In genomic region chr10:59523843-59524242, GRCh38 we compare ENCODE assay signal across 18 cellular contexts.
DNase-seq lines count a peak whose midpoint lies in the region; ATAC-seq and TF ChIP-seq lines count a peak whose summit lies in the region.
"Had no signal": no experiment of that assay in that cellular context is flagged by ENCODE, and none has a peak within 500 bp of the region (broad histone marks: within the 10 kb centered on the region; RNA-seq: fewer than 3 reads in every experiment).

No MANE protein-coding gene starts in this region.

- no peak overlapping the region for H3K27ac Mint-ChIP-seq in CD4-positive, alpha-beta T cell
- H3K27ac Mint-ChIP-seq: CD8-positive, alpha-beta memory T cell; HFFc6; IgD-negative memory B cell had no signal

- peaks cover 0 to 21% (median 20%) of the 10 kb centered on the region in 4 donors for H3K4me1 ChIP-seq in esophagus muscularis mucosa
- H3K4me1 ChIP-seq in trophoblast cell (ENCODE audit: control insufficient read depth in 1 of 2, insufficient read depth in 2 of 2, low read length in 2 of 2): no peaks in the 10 kb centered on the region
- H3K4me1 ChIP-seq: BLaER1 treated with 17β-estradiol and CSF1 and Interleukin-3, amounts not matched to agents 10 nM and 100 nM had no signal

- no peak overlapping the region for H2AK5ac ChIP-seq in trophoblast cell (ENCODE audit: low read length)

- no peak overlapping the region for H2AFZ ChIP-seq in trophoblast cell (ENCODE audit: insufficient read depth, low read length, poor library complexity)

- CTCF ChIA-PET in CD4-positive, alpha-beta T cell (lab: Charles Lee): no interaction called here

- peak overlapping the region; percentile 49 for H3K23ac ChIP-seq in trophoblast cell (ENCODE audit: low read length)

- H3K9me3 ChIP-seq in esophagus muscularis mucosa (no peaks in the 10 kb centered on the region), trophoblast cell (ENCODE audit: insufficient read depth, low read depth, low read length) (no peaks in the 10 kb centered on the region)
- no peaks in the 10 kb centered on the region for H3K9me3 ChIP-seq in CD4-positive, alpha-beta T cell (ENCODE audit: control insufficient read depth, low read length)
- H3K9me3 ChIP-seq: BLaER1 treated with 17β-estradiol and CSF1 and Interleukin-3, amounts not matched to agents 10 nM and 100 nM had no signal

- H3K14ac ChIP-seq in trophoblast cell (ENCODE audit: low read length): no peak overlapping the region

- TF ChIP-seq POLR2A in esophagus muscularis mucosa (IDR thresholded peaks at IDR 0.05; ENCODE audit: low read depth): no peak

- no peak for DNase-seq in Right ventricle myocardium inferior (ENCODE audit: missing footprints)
- no peak for DNase-seq in cardiac septum (ENCODE audit: low spot score)
- DNase-seq in esophagus muscularis mucosa (ENCODE audit: extremely low spot score): no peak
- DNase-seq in left ventricle myocardium superior: no peak
- no peak for DNase-seq in trophoblast cell
- no peak for DNase-seq in NCI-H1694 (lab: John Stamatoyannopoulos, UW)
- DNase-seq in CD4-positive, alpha-beta T cell: no peak
- DNase-seq: 8988T; CD8-positive, alpha-beta memory T cell; COR-L47; GOT3; H7; HFFc6 had no signal

- WGBS in esophagus muscularis mucosa: 50% methylated on average over 6 of the region's 6 CpGs
- WGBS in trophoblast cell (ENCODE audit: extremely low coverage, insufficient coverage, insufficient read length): no CpG with 5 or more reads among the region's 6 CpGs

- intact Hi-C loops in Right ventricle myocardium inferior (cut with DNase I) (no loop called here), cardiac septum (cut with DNase I) (no loop called here), esophagus muscularis mucosa (cut with DNase I) (no loop called here), left ventricle myocardium superior (cut with micrococcal nuclease) (no loop called here)
- intact Hi-C loops in CD4-positive, alpha-beta T cell (cut with DNase I, micrococcal nuclease): no loop called here

- no peak overlapping the region for H3K4me2 ChIP-seq in trophoblast cell (ENCODE audit: low read length)
- H3K4me2 ChIP-seq: BLaER1 treated with 17β-estradiol and CSF1 and Interleukin-3, amounts not matched to agents 10 nM and 100 nM had no signal

- H2BK12ac ChIP-seq in trophoblast cell (ENCODE audit: low read length): no peak overlapping the region

- no peaks in the 10 kb centered on the region for H3K36me3 ChIP-seq in esophagus muscularis mucosa
- no peaks in the 10 kb centered on the region for H3K36me3 ChIP-seq in trophoblast cell (ENCODE audit: control insufficient read depth in 1 of 2, insufficient read depth in 2 of 2, low read length in 2 of 2)
- H3K36me3 ChIP-seq: BLaER1 treated with 17β-estradiol and CSF1 and Interleukin-3, amounts not matched to agents 10 nM and 100 nM had no signal

- no peak overlapping the region for H2BK5ac ChIP-seq in trophoblast cell (ENCODE audit: low read depth, low read length, poor library complexity)

- H3K9me3 Mint-ChIP-seq in CD4-positive, alpha-beta T cell: no peaks in the 10 kb centered on the region
- H3K9me3 Mint-ChIP-seq: CD8-positive, alpha-beta memory T cell; IgD-negative memory B cell had no signal

- H3K4me3 Mint-ChIP-seq in CD4-positive, alpha-beta T cell: no peak overlapping the region
- H3K4me3 Mint-ChIP-seq: CD8-positive, alpha-beta memory T cell; HFFc6; IgD-negative memory B cell had no signal

- no peak overlapping the region for H3K4ac ChIP-seq in trophoblast cell (ENCODE audit: low read depth, low read length)

- H3K9ac ChIP-seq in trophoblast cell (ENCODE audit: low read length): no peak overlapping the region
- H3K9ac ChIP-seq: BLaER1 treated with 17β-estradiol and CSF1 and Interleukin-3, amounts not matched to agents 10 nM and 100 nM had no signal

- no peaks in the 10 kb centered on the region for H3K79me1 ChIP-seq in trophoblast cell (ENCODE audit: low read length)

- no peaks in the 10 kb centered on the region for H3K4me1 Mint-ChIP-seq in CD4-positive, alpha-beta T cell (ENCODE audit: low read depth)
- H3K4me1 Mint-ChIP-seq: CD8-positive, alpha-beta memory T cell; IgD-negative memory B cell had no signal

- TF ChIP-seq CTCF in esophagus muscularis mucosa (IDR thresholded peaks at IDR 0.05): no peak
- no peak for TF ChIP-seq CTCF in CD4-positive, alpha-beta T cell (IDR thresholded peaks at IDR 0.05)

- H2BK120ac ChIP-seq in trophoblast cell (ENCODE audit: insufficient read depth, low read length, poor library complexity): no peak overlapping the region

- H4K91ac ChIP-seq in trophoblast cell (ENCODE audit: low read depth, low read length): no peak overlapping the region

- H3K36me3 Mint-ChIP-seq in CD4-positive, alpha-beta T cell (ENCODE audit: low read depth): no peaks in the 10 kb centered on the region
- H3K36me3 Mint-ChIP-seq: CD8-positive, alpha-beta memory T cell; IgD-negative memory B cell had no signal

- peak overlapping the region in 3 of 4 donors; percentile 0 to 40 (median 0) for H3K27ac ChIP-seq in esophagus muscularis mucosa (replicated peaks in 1 of 4)
- H3K27ac ChIP-seq in trophoblast cell (ENCODE audit: low read depth, low read length): no peak overlapping the region
- no peak overlapping the region for H3K27ac ChIP-seq in CD4-positive, alpha-beta T cell (ENCODE audit: low read depth, low read length)
- H3K27ac ChIP-seq: BLaER1 treated with 17β-estradiol and CSF1 and Interleukin-3, amounts not matched to agents 10 nM and 100 nM had no signal

- TF ChIP-seq EP300 in esophagus muscularis mucosa (IDR thresholded peaks at IDR 0.05): no peak

- H3K27me3 ChIP-seq in esophagus muscularis mucosa (no peaks in the 10 kb centered on the region), trophoblast cell (ENCODE audit: insufficient read depth, low read length) (no peaks in the 10 kb centered on the region)
- no peaks in the 10 kb centered on the region for H3K27me3 ChIP-seq in CD4-positive, alpha-beta T cell (ENCODE audit: control insufficient read depth, insufficient read depth, low read length)
- H3K27me3 ChIP-seq: BLaER1 treated with 17β-estradiol and CSF1 and Interleukin-3, amounts not matched to agents 10 nM and 100 nM had no signal

- no peak overlapping the region for H4K8ac ChIP-seq in trophoblast cell (ENCODE audit: low read depth, low read length)

- POLR2A ChIA-PET in CD4-positive, alpha-beta T cell (lab: Charles Lee): no interaction called here

- no peaks in the 10 kb centered on the region for H3K79me2 ChIP-seq in trophoblast cell (ENCODE audit: control insufficient read depth, insufficient read depth, low read length, poor library complexity)

- H4K12ac ChIP-seq in trophoblast cell (ENCODE audit: low read depth, low read length): no peak overlapping the region

- no peak overlapping the region for H3K18ac ChIP-seq in trophoblast cell (ENCODE audit: low read length)

- no peak overlapping the region for H3K4me3 ChIP-seq in esophagus muscularis mucosa
- H3K4me3 ChIP-seq in trophoblast cell (ENCODE audit: low read depth, low read length): no peak overlapping the region
- H3K4me3 ChIP-seq: BLaER1 treated with 17β-estradiol and CSF1 and Interleukin-3, amounts not matched to agents 10 nM and 100 nM had no signal

- no peaks in the 10 kb centered on the region for H3K27me3 Mint-ChIP-seq in CD4-positive, alpha-beta T cell
- H3K27me3 Mint-ChIP-seq: CD8-positive, alpha-beta memory T cell had no signal

- ATAC-seq in Right ventricle myocardium inferior (peak; percentile 42), left ventricle myocardium superior (peak; percentile 72), GM18502 (IDR thresholded peaks at IDR 0.05; ENCODE audit: poor library complexity, unreplicated experiment) (no peak)
- ATAC-seq in CD4-positive, alpha-beta T cell (ENCODE audit: poor library complexity): no peak
- ATAC-seq: HCT116, HepG2 had no signal

Comparison
In these comparisons a context has a peak if more than half of its experiments do, and no peak if none do; other contexts are left out.
1. ATAC-seq: peak in Right ventricle myocardium inferior (single experiment) and left ventricle myocardium superior (single experiment); none in GM18502 (single experiment) and CD4-positive, alpha-beta T cell (single experiment).
2. H3K27ac ChIP-seq: peak in esophagus muscularis mucosa (3 of 4); none in trophoblast cell (single experiment) and CD4-positive, alpha-beta T cell (single experiment).